ENCODE assay signal across 9 cellular contexts in the genomic region with DNA sequence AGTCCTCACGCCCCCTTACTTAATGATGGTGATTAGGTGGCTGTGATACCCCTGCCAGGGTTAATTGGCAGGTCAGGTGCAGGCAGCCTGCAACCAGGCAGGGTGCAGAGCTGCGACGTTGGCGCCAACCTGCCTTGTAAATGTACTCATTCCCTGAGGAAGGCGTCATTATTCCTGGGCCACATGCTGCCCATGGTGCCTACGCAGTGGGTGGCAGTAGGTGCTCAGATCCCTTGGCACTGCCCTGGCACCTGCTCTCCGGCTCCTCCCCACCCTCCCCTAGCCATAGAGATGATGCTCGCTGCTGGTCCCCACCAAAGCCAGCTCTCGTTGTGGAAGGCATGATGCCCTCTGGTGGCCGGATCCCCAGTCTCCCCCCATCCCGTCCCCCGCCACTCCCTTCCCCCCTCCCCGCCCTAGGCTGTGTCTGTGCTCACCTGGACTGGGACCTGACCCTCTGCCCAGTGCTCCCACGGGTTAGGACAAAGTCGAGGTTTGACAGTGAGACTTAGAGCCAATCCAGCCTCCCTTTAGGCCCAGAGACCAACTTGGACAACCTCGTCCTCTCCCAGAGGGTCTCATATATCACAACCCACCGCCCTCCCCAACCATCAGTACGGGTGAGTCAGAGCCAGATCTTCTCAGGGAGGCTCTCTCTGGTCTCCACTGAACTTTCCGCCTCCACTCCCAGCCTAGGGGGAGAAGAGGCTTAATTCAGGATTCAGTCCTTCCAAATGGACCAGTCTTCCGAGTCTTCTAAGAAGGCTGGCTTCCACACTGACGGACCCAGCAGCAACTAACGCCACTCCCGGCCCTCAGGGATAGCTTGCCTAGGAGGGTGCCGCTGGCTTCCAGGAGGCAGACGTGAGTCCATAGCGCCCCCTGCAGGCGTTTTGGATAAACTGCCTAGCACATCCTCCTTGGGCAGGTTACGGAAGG. TPM values are rescaled to one million over a fixed set of nuclear protein-coding genes. Genes with fewer than 3 reads are reported as not detected.
A peak's percentile ranks its signal among the peaks of the same experiment; 100 is the strongest.
DNase-seq lines count a peak whose midpoint lies in the region; ATAC-seq and TF ChIP-seq lines count a peak whose summit lies in the region.
"Had no signal": no experiment of that assay in that cellular context is flagged by ENCODE, and none has a peak within 500 bp of the region (broad histone marks: within the 10 kb centered on the region; RNA-seq: fewer than 3 reads in every experiment).

No MANE protein-coding gene starts in this region.

- CTCF ChIA-PET in Calu3 (lab: Charles Lee): interaction anchor here (0.5 to 3.5 kb wide), 15 partner anchors 17 to 194 kb away, joined by 3 to 68 read pairs (median 6); partner anchors contain the start of gene EFNA1

- H3K27ac ChIP-seq in cingulate gyrus (ENCODE audit: low read depth, low read length): peak overlapping the region; percentile 95
- H3K27ac ChIP-seq: epithelial cell of prostate had no signal

- peak overlapping the region; percentile 53 for H3K4me3 Mint-ChIP-seq in Calu3 (ENCODE audit: low read depth, unreplicated experiment)

- no peaks in the 10 kb centered on the region for H3K9me3 Mint-ChIP-seq in Calu3 (ENCODE audit: low read depth, unreplicated experiment)

- peak; percentile 47 for ATAC-seq in HG03175 (IDR thresholded peaks at IDR 0.05; ENCODE audit: unreplicated experiment)
- ATAC-seq in GM21619 (IDR thresholded peaks at IDR 0.05; ENCODE audit: unreplicated experiment): no peak

- TF ChIP-seq CTCF in Calu3 (IDR thresholded peaks at IDR 0.05; ENCODE audit: unreplicated experiment): peak; percentile 91

- intact Hi-C loops in Calu3 (cut with micrococcal nuclease; ENCODE audit: unreplicated experiment): loop anchor here (1.0 to 5.0 kb wide), 4 partner anchors 40 to 76 kb away; partner anchors contain the start of gene EFNA1

- H3K27ac Mint-ChIP-seq in Calu3 (ENCODE audit: unreplicated experiment): no peak overlapping the region

- H3K36me3 Mint-ChIP-seq in Calu3 (ENCODE audit: insufficient read depth, unreplicated experiment): peaks cover 32% of the 10 kb centered on the region

- BruUV-seq in Calu3 (replicated peaks; lab: Mats Ljungman, UMichigan): no TSS peak

- H3K4me1 Mint-ChIP-seq in Calu3 (ENCODE audit: low read depth, unreplicated experiment): peaks cover 7% of the 10 kb centered on the region

- peak; percentile 93 for DNase-seq in Calu3
- DNase-seq in NCI-H524 treated with DMSO at 0.1 percent for 48 hours (lab: John Stamatoyannopoulos, UW): peak; percentile 61
- peak; percentile 83 for DNase-seq in activated CD4-positive, alpha-beta T cell treated with anti-CD3 and anti-CD28 coated beads for 4 hours
- DNase-seq in kidney tubule cell (ENCODE audit: low spot score): peak; percentile 88
- peak; percentile 82 to 83 for DNase-seq in stimulated activated CD4-positive, alpha-beta T cell treated with anti-CD3 and anti-CD28 coated beads, Interleukin-1b, Interleukin-23, amount 100 ng/mL, for 4 hours (ENCODE audit: low read depth in 2 of 2)

- H3K27me3 Mint-ChIP-seq in Calu3 (ENCODE audit: unreplicated experiment): no peaks in the 10 kb centered on the region

RNA-seq across cellular contexts. Expression of gene KRTCAP2, which starts 5.7 kb away (rescaled TPM):
- 236 TPM in 2 replicates for total RNA-seq in Calu3 (2022)

RNA-seq across cellular contexts. Expression of gene TRIM46, which starts 6.2 kb away (rescaled TPM):
- 1.1 and 1.8 TPM in 2 replicates for total RNA-seq in Calu3 (2022)

RNA-seq across cellular contexts. Expression of gene DPM3, which starts 27.1 kb away (rescaled TPM):
- 38.7 and 41.1 TPM in 2 replicates for total RNA-seq in Calu3 (2022)

RNA-seq across cellular contexts. Expression of gene SLC50A1, which starts 31.8 kb away (rescaled TPM):
- total RNA-seq in Calu3 (2022): 68.5 and 72.0 TPM in 2 replicates

RNA-seq across cellular contexts. Expression of gene EFNA1, which starts 39.8 kb away (rescaled TPM):
- total RNA-seq in Calu3 (2022): 33.7 and 41.7 TPM in 2 replicates
